ENCODE assay signal across 8 cellular contexts in the genomic region with DNA sequence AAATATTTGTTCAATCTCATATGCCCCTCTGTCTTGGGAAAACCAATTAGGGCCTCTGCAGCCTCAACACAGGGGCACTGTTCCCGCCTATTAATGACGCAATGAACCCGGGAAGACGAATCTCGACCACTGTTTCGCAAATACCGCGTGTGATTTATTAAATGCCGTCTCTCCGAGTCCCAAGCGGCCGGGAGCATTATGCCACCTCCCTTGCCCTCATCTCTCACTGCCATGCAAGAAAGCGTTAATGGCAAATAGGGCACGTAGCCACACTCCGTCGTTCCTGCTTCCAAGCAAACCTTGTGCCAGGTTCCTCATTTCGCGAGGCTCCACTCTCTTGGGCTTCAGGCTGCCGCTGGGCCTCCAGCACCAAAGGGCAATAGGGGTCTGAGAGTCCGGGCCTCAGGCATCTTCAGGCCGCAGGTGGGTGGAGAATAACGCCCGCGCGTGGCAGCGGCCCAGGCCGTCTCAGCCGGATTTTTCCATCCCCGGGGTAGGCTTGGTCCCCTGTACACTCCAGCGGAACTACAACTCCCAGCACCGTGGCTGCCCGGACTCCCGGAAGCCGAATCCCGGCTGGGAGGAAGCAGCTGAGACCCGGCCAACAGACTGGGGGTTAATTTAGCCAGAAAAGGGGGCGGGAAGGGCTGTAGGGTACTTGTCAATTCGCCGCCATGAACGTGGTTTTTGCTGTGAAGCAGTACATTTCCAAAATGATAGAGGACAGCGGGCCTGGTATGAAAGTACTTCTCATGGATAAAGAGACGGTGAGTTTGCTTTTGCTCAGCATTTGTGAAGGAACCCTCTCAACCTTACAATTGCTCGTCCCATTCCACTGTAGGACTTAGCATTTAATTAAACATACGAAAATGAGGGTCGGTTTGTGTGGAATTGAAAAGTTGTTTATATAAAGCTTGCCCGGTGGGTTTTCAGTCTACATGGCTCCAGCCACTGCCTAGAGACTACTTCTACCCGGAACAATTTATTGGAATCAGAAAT. TPM values are rescaled to one million over a fixed set of nuclear protein-coding genes. Genes with fewer than 3 reads are reported as not detected.
DNase-seq lines count a peak whose midpoint lies in the region; ATAC-seq, FAIRE-seq and TF ChIP-seq lines count a peak whose summit lies in the region.

A gene with protein sequence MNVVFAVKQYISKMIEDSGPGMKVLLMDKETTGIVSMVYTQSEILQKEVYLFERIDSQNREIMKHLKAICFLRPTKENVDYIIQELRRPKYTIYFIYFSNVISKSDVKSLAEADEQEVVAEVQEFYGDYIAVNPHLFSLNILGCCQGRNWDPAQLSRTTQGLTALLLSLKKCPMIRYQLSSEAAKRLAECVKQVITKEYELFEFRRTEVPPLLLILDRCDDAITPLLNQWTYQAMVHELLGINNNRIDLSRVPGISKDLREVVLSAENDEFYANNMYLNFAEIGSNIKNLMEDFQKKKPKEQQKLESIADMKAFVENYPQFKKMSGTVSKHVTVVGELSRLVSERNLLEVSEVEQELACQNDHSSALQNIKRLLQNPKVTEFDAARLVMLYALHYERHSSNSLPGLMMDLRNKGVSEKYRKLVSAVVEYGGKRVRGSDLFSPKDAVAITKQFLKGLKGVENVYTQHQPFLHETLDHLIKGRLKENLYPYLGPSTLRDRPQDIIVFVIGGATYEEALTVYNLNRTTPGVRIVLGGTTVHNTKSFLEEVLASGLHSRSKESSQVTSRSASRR (plus strand): TSS at position 593 of the 999 bp plus-strand sequence. CDS start 82 bp downstream, at position 675.

- no peaks in the 10 kb centered on the region for H3K27me3 ChIP-seq in psoas muscle (ENCODE audit: insufficient read depth in 3 of 3, low read length in 2 of 3)

- peaks cover 23% of the 10 kb centered on the region for H3K4me1 ChIP-seq in psoas muscle

- intact Hi-C loops in left ventricle myocardium superior (cut with micrococcal nuclease) (loop anchor here (2.0 kb wide), 1 partner anchor 57 kb away; a partner anchor contains a TSS), psoas muscle (cut with DNase I) (loop anchor here in 1 of 2 donors (2.0 kb wide), 1 partner anchor 57 kb away; a partner anchor contains a TSS)

- no peak for FAIRE-seq in urothelium cell line (lab: Jason Lieb, UNC)

- H3K9me3 Mint-ChIP-seq in T-helper 1 cell treated with Interleukin-12 subunit alpha and Interleukin-12 subunit beta and Interleukin-4 antibody, amounts not matched to agents 30 μg/mL and 1 μg/mL, for 36 hours: no peaks in the 10 kb centered on the region

- H3K36me3 ChIP-seq in psoas muscle (ENCODE audit: insufficient read depth in 1 of 2, low read depth in 1 of 2): peaks cover 6 to 31% of the 10 kb centered on the region in 2 donors

- H3K9me3 ChIP-seq in psoas muscle: no peaks in the 10 kb centered on the region

- H3K27ac ChIP-seq in psoas muscle: peak within 1 kb of the TSS; percentile 85

- DNase-seq in GM12865 (ENCODE audit: low read depth) (peak; percentile 92), NCI-H146 (lab: John Stamatoyannopoulos, UW) (peak; percentile 93), amniotic stem cell (lab: John Stamatoyannopoulos, UW) (peak; percentile 73), left ventricle myocardium superior (peak; percentile 93), psoas muscle (peak; percentile 93 to 95), urothelium cell line (ENCODE audit: low spot score) (peak; percentile 92)

- no peaks in the 10 kb centered on the region for H3K27me3 Mint-ChIP-seq in T-helper 1 cell treated with Interleukin-12 subunit alpha and Interleukin-12 subunit beta and Interleukin-4 antibody, amounts not matched to agents 30 μg/mL and 1 μg/mL, for 36 hours (ENCODE audit: low read depth)

- H3K4me1 Mint-ChIP-seq in T-helper 1 cell treated with Interleukin-12 subunit alpha and Interleukin-12 subunit beta and Interleukin-4 antibody, amounts not matched to agents 30 μg/mL and 1 μg/mL, for 36 hours (ENCODE audit: low read depth): peaks cover 34% of the 10 kb centered on the region

- WGBS in psoas muscle, 3 donors: 0 to 1% (median 1%) methylated on average over 47 of the region's 47 CpGs

- ATAC-seq in HG02763 (IDR thresholded peaks at IDR 0.05; ENCODE audit: unreplicated experiment): peak; percentile 87
- ATAC-seq in left ventricle myocardium superior: peak; percentile 97
- ATAC-seq in psoas muscle: peak; percentile 96 to 97 (median 96)

- TF ChIP-seq CTCF in GM12865 (IDR thresholded peaks at IDR 0.05; ENCODE audit: insufficient read depth, low read depth, low read length, missing control alignments) (no peak), psoas muscle (IDR thresholded peaks at IDR 0.05) (peak; percentile 6)

- H3K4me3 ChIP-seq in GM12865 (ENCODE audit: low read depth, low read length) (peak within 1 kb of the TSS; percentile 87), psoas muscle (peak within 1 kb of the TSS; percentile 75)

- H3K4me3 Mint-ChIP-seq in T-helper 1 cell treated with Interleukin-12 subunit alpha and Interleukin-12 subunit beta and Interleukin-4 antibody, amounts not matched to agents 30 μg/mL and 1 μg/mL, for 36 hours: peak within 1 kb of the TSS; percentile 95

- H3K36me3 Mint-ChIP-seq in T-helper 1 cell treated with Interleukin-12 subunit alpha and Interleukin-12 subunit beta and Interleukin-4 antibody, amounts not matched to agents 30 μg/mL and 1 μg/mL, for 36 hours (ENCODE audit: low read depth): peaks cover 13% of the 10 kb centered on the region

- peak within 1 kb of the TSS; percentile 92 for H3K27ac Mint-ChIP-seq in T-helper 1 cell treated with Interleukin-12 subunit alpha and Interleukin-12 subunit beta and Interleukin-4 antibody, amounts not matched to agents 30 μg/mL and 1 μg/mL, for 36 hours

RNA-seq across cellular contexts. Expression of the gene that starts here (rescaled TPM):
- total RNA-seq in left ventricle myocardium superior (50.6 TPM), psoas muscle (10 to 100 TPM; 18.7 to 25.5 (median 19.2) TPM)
- 10 to 100 TPM; 13.0 to 36.0 (median 15.0) TPM for polyA plus RNA-seq in psoas muscle

Comparison
In these comparisons a context has a peak if more than half of its experiments do, and no peak if none do; other contexts are left out.
1. Peak in every context shown above with its lines: DNase-seq, ATAC-seq, H3K4me3 ChIP-seq and H3K27ac ChIP-seq.